ENCODE assay signal across 8 cellular contexts in the genomic region with DNA sequence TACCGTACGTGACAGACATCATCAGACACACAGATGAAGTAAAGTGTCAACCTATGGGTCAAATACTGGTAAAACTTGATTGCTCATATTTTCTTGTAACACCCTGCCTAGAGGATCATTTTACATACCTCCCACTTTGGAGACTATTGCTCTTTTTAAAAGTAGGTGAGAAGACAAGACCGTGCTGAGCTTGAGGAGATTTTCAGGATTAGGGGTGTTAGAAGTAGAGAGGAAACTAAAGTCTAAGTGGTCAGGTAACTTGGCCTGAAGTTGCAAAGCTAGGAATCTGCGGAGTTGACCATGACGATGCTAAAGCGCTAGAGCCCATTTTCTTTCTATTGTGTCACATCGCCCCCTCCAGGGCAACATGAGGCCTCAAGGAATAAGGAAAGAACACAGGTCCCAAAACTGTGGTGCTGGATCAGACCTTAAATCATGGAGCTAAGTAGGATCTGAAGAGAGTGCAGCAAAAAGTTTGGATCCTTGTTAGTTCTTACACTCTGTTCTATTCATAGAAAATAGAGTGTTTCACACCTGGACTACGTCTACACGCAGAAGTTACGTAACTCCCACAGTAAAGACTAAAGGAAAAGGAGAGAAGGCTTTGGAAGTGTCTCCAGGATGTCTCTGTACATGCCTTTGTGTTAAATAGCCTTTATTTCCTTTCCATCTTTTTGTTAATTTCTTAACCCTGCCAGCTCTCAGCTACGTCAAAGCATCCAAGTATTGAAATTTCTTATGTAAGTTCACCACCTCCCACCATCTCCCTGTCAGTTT. TPM values are rescaled to one million over a fixed set of nuclear protein-coding genes. Genes with fewer than 3 reads are reported as not detected.
DNase-seq lines count a peak whose midpoint lies in the region; ATAC-seq and TF ChIP-seq lines count a peak whose summit lies in the region.

No MANE protein-coding gene starts in this region.

- peak; percentile 70 for DNase-seq in BE2C
- DNase-seq in GM13976 (ENCODE audit: low spot score), result peak; percentile 50
- no peak for DNase-seq in chondrocyte (ENCODE audit: low spot score)
- DNase-seq in left lobe of liver (ENCODE audit: low spot score), result no peak
- peak in 37 of 49 donors; percentile 2 to 71 (median 35) for DNase-seq in substantia nigra (lab: John Stamatoyannopoulos, UW)
- no peak for DNase-seq in activated CD8-positive, alpha-beta memory T cell treated with anti-CD3 and anti-CD28 coated beads for 24 hours

- H3K27me3 ChIP-seq in BE2C (no peaks in the 10 kb centered on the region), OCI-LY1 (ENCODE audit: insufficient read depth, low read length) (no peaks in the 10 kb centered on the region; the same call in 1 of the 2 replicates)

- H3K4me3 Mint-ChIP-seq in chondrocyte (ENCODE audit: unreplicated experiment), result peak overlapping the region; percentile 51

- H4K20me1 ChIP-seq in OCI-LY1 (ENCODE audit: insufficient read depth, low read length), result no peaks in the 10 kb centered on the region

- H3K36me3 Mint-ChIP-seq in chondrocyte (ENCODE audit: low read depth), result no peaks in the 10 kb centered on the region

- ATAC-seq in left lobe of liver (peak; percentile 70), GM18867 (IDR thresholded peaks at IDR 0.05; ENCODE audit: unreplicated experiment) (no peak)

- H3K9me3 ChIP-seq in BE2C, result no peaks in the 10 kb centered on the region
- no peaks in the 10 kb centered on the region for H3K9me3 ChIP-seq in OCI-LY1 (ENCODE audit: low read length)

- H3K27me3 Mint-ChIP-seq in chondrocyte (ENCODE audit: low read depth), result no peaks in the 10 kb centered on the region

- H3K9me3 Mint-ChIP-seq in chondrocyte (ENCODE audit: low read depth), result no peaks in the 10 kb centered on the region

- peak overlapping the region; percentile 23 for H3K27ac Mint-ChIP-seq in chondrocyte (ENCODE audit: unreplicated experiment)

- TF ChIP-seq CTCF in BE2C (IDR thresholded peaks at IDR 0.05; ENCODE audit: low read depth, low read length) (peak; percentile 91), GM13976 (IDR thresholded peaks at IDR 0.05; ENCODE audit: borderline replicate concordance, control extremely low read depth, extremely low read depth, insufficient read depth, missing control alignments) (peak; percentile 67), OCI-LY1 (IDR thresholded peaks at IDR 0.05; ENCODE audit: low read length) (peak; percentile 78), chondrocyte (IDR thresholded peaks at IDR 0.05) (peak; percentile 93)

- H3K4me2 ChIP-seq in OCI-LY1 (ENCODE audit: low read length), result no peak overlapping the region

- in situ Hi-C loops in GM13976 (cut with MboI; ENCODE audit: low sequenced_read_pairs, unreplicated experiment), result no loop called here

- no peaks in the 10 kb centered on the region for H3K79me2 ChIP-seq in OCI-LY1 (ENCODE audit: insufficient read depth, low read length)

- H3K36me3 ChIP-seq in BE2C (no peaks in the 10 kb centered on the region), OCI-LY1 (ENCODE audit: insufficient read depth, low read length) (no peaks in the 10 kb centered on the region)

- no peak overlapping the region for H3K4me3 ChIP-seq in BE2C (ENCODE audit: low read depth, low read length)
- H3K4me3 ChIP-seq in OCI-LY1 (ENCODE audit: low read depth, low read length, poor library complexity, severe bottlenecking), result no peak overlapping the region

- H3K9me2 ChIP-seq in OCI-LY1 (ENCODE audit: low read depth, low read length), result no peaks in the 10 kb centered on the region

- H3K4me1 Mint-ChIP-seq in chondrocyte (ENCODE audit: low read depth), result peaks cover 11% of the 10 kb centered on the region

- H3K9ac ChIP-seq in OCI-LY1 (ENCODE audit: low read length), result no peak overlapping the region

- H3F3A ChIP-seq in OCI-LY1 (ENCODE audit: insufficient read depth, low read length), result no peaks in the 10 kb centered on the region

- H3K4me1 ChIP-seq in BE2C (peaks cover 4% of the 10 kb centered on the region), OCI-LY1 (ENCODE audit: insufficient read depth, low read length, severe bottlenecking) (no peaks in the 10 kb centered on the region)

- H3K27ac ChIP-seq in OCI-LY1 (ENCODE audit: low read depth, low read length, poor library complexity, severe bottlenecking), result no peak overlapping the region
- no peak overlapping the region for H3K27ac ChIP-seq in substantia nigra (ENCODE audit: low read depth, low read length, poor library complexity, severe bottlenecking)

- H2AFZ ChIP-seq in OCI-LY1 (ENCODE audit: low read length), result no peak overlapping the region

RNA-seq across cellular contexts. Expression of gene DTNB, which starts 8.7 kb away (rescaled TPM):
- 26.7 TPM for polyA plus RNA-seq in BE2C (2012; ENCODE audit: insufficient read depth, insufficient read length, low read depth)
- 8.5 to 12.1 TPM (median 8.7 TPM) in 3 replicates for total RNA-seq in chondrocyte
- 14.3 TPM for total RNA-seq in left lobe of liver

Comparison
In these comparisons a context has a peak if more than half of its experiments do, and no peak if none do; other contexts are left out.
1. DNase-seq: peak in BE2C (single experiment), GM13976 (single experiment) and substantia nigra (37 of 49); none in chondrocyte (single experiment), left lobe of liver (single experiment) and activated CD8-positive, alpha-beta memory T cell treated with anti-CD3 and anti-CD28 coated beads for 24 hours (single experiment).
2. Peak in every context shown above with its lines, with median percentiles within 50 percentile points of each other: CTCF ChIP-seq.